In the genomic region with DNA sequence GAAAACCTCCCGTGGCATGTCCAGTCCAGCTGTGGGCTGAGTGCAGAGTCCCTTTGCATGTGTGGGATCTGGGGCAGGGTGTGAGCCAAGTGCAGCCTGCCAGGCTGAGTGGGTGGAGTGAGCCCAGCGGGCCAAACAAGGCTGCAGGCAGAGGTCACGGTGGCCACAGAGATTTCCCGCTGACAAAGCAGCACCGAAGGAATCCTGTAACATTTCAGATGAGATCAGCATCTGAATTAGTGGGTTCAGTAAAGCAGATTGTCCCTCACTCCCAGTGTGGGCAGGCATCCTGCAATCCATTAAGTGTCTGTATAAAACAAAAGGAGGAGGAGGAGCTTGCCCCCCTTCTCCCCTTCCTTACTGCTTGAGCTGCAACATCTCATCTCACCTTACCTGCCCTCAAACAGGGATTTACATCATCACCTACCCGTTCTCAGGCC, we compare ENCODE assay signal across 14 cellular contexts.
DNase-seq lines count a peak whose midpoint lies in the region; ATAC-seq and TF ChIP-seq lines count a peak whose summit lies in the region.
"Had no signal": no experiment of that assay in that cellular context is flagged by ENCODE, and none has a peak within 500 bp of the region (broad histone marks: within the 10 kb centered on the region; RNA-seq: fewer than 3 reads in every experiment).

No MANE protein-coding gene starts in this region.

- peaks cover 8% of the 10 kb centered on the region for H3K4me1 ChIP-seq in suprapubic skin

- H3K27ac ChIP-seq in suprapubic skin, result no peak overlapping the region
- H3K27ac ChIP-seq: VCaP had no signal

- no peaks in the 10 kb centered on the region for H3K36me3 ChIP-seq in suprapubic skin

- H3K4me1 Mint-ChIP-seq in Calu3 (ENCODE audit: low read depth, unreplicated experiment) (peaks cover 10% of the 10 kb centered on the region), nephron (peaks cover 18% of the 10 kb centered on the region)

- 41 to 50% methylated on average over 6 of the region's 6 CpGs for WGBS in lower leg skin, 2 donors
- whole genome bisulfite sequencing in suprapubic skin, result 29% methylated on average over 6 of the region's 6 CpGs

- H3K4me3 Mint-ChIP-seq in Calu3 (ENCODE audit: low read depth, unreplicated experiment), result peak overlapping the region; percentile 1
- no peak overlapping the region for H3K4me3 Mint-ChIP-seq in nephron

- no peak overlapping the region for H3K27ac Mint-ChIP-seq in Calu3 (ENCODE audit: unreplicated experiment)
- peak overlapping the region in 2 of 3 experiments; percentile 6 to 50 for H3K27ac Mint-ChIP-seq in nephron

- no peak for TF ChIP-seq EP300 in suprapubic skin (IDR thresholded peaks at IDR 0.05)

- DNase-seq in Calu3 (no peak), SK-N-DZ (ENCODE audit: low spot score) (peak; percentile 9), left cardiac atrium (peak; percentile 41), lower leg skin (ENCODE audit: low spot score in 2 of 2) (no peak), HuH-7 (ENCODE audit: low spot score) (no peak), suprapubic skin (ENCODE audit: low spot score in 2 of 2) (no peak)
- DNase-seq in stimulated activated CD4-positive, alpha-beta T cell treated with anti-CD3 and anti-CD28 coated beads, Interleukin-2, amount 100 ng/mL, for 24 hours, result no peak
- DNase-seq: AML-193; cerebellar nuclear complex; Karpas-422; NCI-H2171 treated with DMSO at 0.1 percent for 48 hours; stimulated activated CD4-positive, alpha-beta T cell treated with anti-CD3 and anti-CD28 coated beads, Interleukin-4, amount 100 ng/mL, for 24 hours had no signal

- no peaks in the 10 kb centered on the region for H3K9me3 ChIP-seq in suprapubic skin

- ATAC-seq in left cardiac atrium, result peak; percentile 93 to 96

- H3K4me3 ChIP-seq in lower leg skin (ENCODE audit: low read depth, poor library complexity, severe bottlenecking) (no peak overlapping the region), suprapubic skin (no peak overlapping the region)

- H3K27me3 Mint-ChIP-seq in Calu3 (ENCODE audit: unreplicated experiment) (no peaks in the 10 kb centered on the region), nephron (ENCODE audit: low read depth) (peaks cover 3% of the 10 kb centered on the region)

- TF ChIP-seq POLR2A in lower leg skin (IDR thresholded peaks at IDR 0.05) (no peak), suprapubic skin (IDR thresholded peaks at IDR 0.05) (no peak)

- no peak for TF ChIP-seq CTCF in Calu3 (IDR thresholded peaks at IDR 0.05; ENCODE audit: unreplicated experiment)
- no peak for TF ChIP-seq CTCF in nephron (IDR thresholded peaks at IDR 0.05; ENCODE audit: unreplicated experiment in 3 of 3)
- TF ChIP-seq CTCF in lower leg skin (IDR thresholded peaks at IDR 0.05), result no peak
- no peak for TF ChIP-seq CTCF in suprapubic skin (IDR thresholded peaks at IDR 0.05)

- no TSS peak for BruUV-seq in Calu3 (replicated peaks; lab: Mats Ljungman, UMichigan)

- no peaks in the 10 kb centered on the region for H3K27me3 ChIP-seq in suprapubic skin

- H3K9me3 Mint-ChIP-seq in Calu3 (ENCODE audit: low read depth, unreplicated experiment) (peaks cover 5% of the 10 kb centered on the region), nephron (no peaks in the 10 kb centered on the region)

- CTCF ChIA-PET in Calu3 (lab: Charles Lee), result no interaction called here

- intact Hi-C loops in Calu3 (cut with micrococcal nuclease; ENCODE audit: unreplicated experiment) (no loop called here), left cardiac atrium (cut with DNase I) (no loop called here), lower leg skin (cut with DNase I; ENCODE audit: low total_unique reads) (no loop called here)

- no peaks in the 10 kb centered on the region for H3K36me3 Mint-ChIP-seq in Calu3 (ENCODE audit: insufficient read depth, unreplicated experiment)
- no peaks in the 10 kb centered on the region for H3K36me3 Mint-ChIP-seq in nephron (ENCODE audit: low read depth)

Comparison
In these comparisons a context has a peak if more than half of its experiments do, and no peak if none do; other contexts are left out.
1. DNase-seq: peak in SK-N-DZ (single experiment) and left cardiac atrium (single experiment); none in Calu3 (single experiment), stimulated activated CD4-positive, alpha-beta T cell treated with anti-CD3 and anti-CD28 coated beads, Interleukin-2, amount 100 ng/mL, for 24 hours (0 of 2), lower leg skin (0 of 2), HuH-7 (single experiment) and suprapubic skin (0 of 2).